16 cellular contexts compared by ENCODE assay signal in genomic region chr20:34643919-34644318, GRCh38. TPM values are rescaled to one million over a fixed set of nuclear protein-coding genes. Genes with fewer than 3 reads are reported as not detected.
DNase-seq lines count a peak whose midpoint lies in the region; ATAC-seq and TF ChIP-seq lines count a peak whose summit lies in the region.
"Had no signal": no experiment of that assay in that cellular context is flagged by ENCODE, and none has a peak within 500 bp of the region (broad histone marks: within the 10 kb centered on the region; RNA-seq: fewer than 3 reads in every experiment).

No MANE protein-coding gene starts in this region.

- H2BK5ac ChIP-seq in mesenchymal stem cell (ENCODE audit: low read depth, low read length, poor library complexity, severe bottlenecking) = no peak overlapping the region

- in situ Hi-C loops in mammary epithelial cell (cut with MboI; ENCODE audit: low sequenced_read_pairs in 2 of 2) = no loop called here

- no peak overlapping the region for H4K8ac ChIP-seq in mesenchymal stem cell (ENCODE audit: low read length)

- no peaks in the 10 kb centered on the region for H3K9me3 Mint-ChIP-seq in CD14-positive monocyte
- H3K9me3 Mint-ChIP-seq: CD4-positive, alpha-beta T cell had no signal

- DNase-seq in CD14-positive monocyte (ENCODE audit: low spot score) (no peak), NB4 (ENCODE audit: low read depth) (peak; percentile 96), mammary epithelial cell (peak; percentile 82), mesenchymal stem cell (peak; percentile 93), aorta (no peak), C1 segment of cervical spinal cord (lab: John Stamatoyannopoulos, UW) (no peak)
- DNase-seq: activated naive CD4-positive, alpha-beta T cell treated with anti-CD3 and anti-CD28 coated beads, Interleukin-2, amount 50 U/mL, for 16 hours; CD4-positive, alpha-beta T cell; colonic mucosa; foreskin melanocyte; islet precursor cell; NCI-H1694; NCI-H526 had no signal

- no peak for TF ChIP-seq POLR2A in NB4 (IDR thresholded peaks at IDR 0.05; ENCODE audit: extremely low read depth, insufficient read length)

- intact Hi-C loops in CD14-positive monocyte (cut with micrococcal nuclease) (no loop called here), mammary epithelial cell (cut with micrococcal nuclease) (no loop called here), aorta (cut with DNase I) (no loop called here)

- H3K4me1 ChIP-seq in mammary epithelial cell (ENCODE audit: insufficient read depth, low read length) (peaks cover 9% of the 10 kb centered on the region), mesenchymal stem cell (ENCODE audit: control insufficient read depth, insufficient read depth, low read depth, low read length) (peaks cover 3% of the 10 kb centered on the region), aorta (ENCODE audit: control insufficient read depth in 1 of 2, insufficient read depth in 2 of 2, low read length in 2 of 2) (no peaks in the 10 kb centered on the region)
- H3K4me1 ChIP-seq: vagina had no signal

- no peak overlapping the region for H3K23ac ChIP-seq in mesenchymal stem cell (ENCODE audit: low read length in 2 of 2)

- H3K27ac Mint-ChIP-seq in CD14-positive monocyte = peak overlapping the region in 4 of 7 donors; percentile 30 to 70 (median 45)
- H3K27ac Mint-ChIP-seq: CD4-positive, alpha-beta T cell had no signal

- no TSS peak for BruUV-seq in mammary epithelial cell (replicated peaks; lab: Mats Ljungman, UMichigan)

- H3K27me3 Mint-ChIP-seq in CD14-positive monocyte (ENCODE audit: low read depth in 3 of 3) = peaks cover 0 to 2% (median 0%) of the 10 kb centered on the region in 3 donors
- H3K27me3 Mint-ChIP-seq: CD4-positive, alpha-beta T cell had no signal

- dilution Hi-C loops in mammary epithelial cell (cut with HindIII; ENCODE audit: low sequenced_read_pairs) = no loop called here

- no peak for ATAC-seq in GM19455 (IDR thresholded peaks at IDR 0.05; ENCODE audit: unreplicated experiment)
- no peak for ATAC-seq in aorta (ENCODE audit: low FRiP score)
- no peak for ATAC-seq in GM18873 (IDR thresholded peaks at IDR 0.05; ENCODE audit: low FRiP score, unreplicated experiment)

- H3K36me3 ChIP-seq in mammary epithelial cell (ENCODE audit: insufficient read depth, low read length) (no peaks in the 10 kb centered on the region), mesenchymal stem cell (ENCODE audit: control insufficient read depth in 1 of 2, insufficient read depth in 2 of 2, low read depth in 1 of 2, low read length in 2 of 2) (peaks cover 3 to 5% of the 10 kb centered on the region in 2 experiments), aorta (ENCODE audit: control insufficient read depth in 1 of 2, insufficient read depth in 2 of 2, low read length in 1 of 2) (no peaks in the 10 kb centered on the region)
- H3K36me3 ChIP-seq: colonic mucosa, vagina had no signal

- H3K9me3 ChIP-seq in mammary epithelial cell (replicated peaks; ENCODE audit: insufficient read depth, low read length) (no peaks in the 10 kb centered on the region), mesenchymal stem cell (ENCODE audit: control insufficient read depth, low read length) (no peaks in the 10 kb centered on the region), aorta (ENCODE audit: control insufficient read depth, low read length) (no peaks in the 10 kb centered on the region)
- H3K9me3 ChIP-seq: colonic mucosa, vagina had no signal

- no peak overlapping the region for H2AK5ac ChIP-seq in mesenchymal stem cell (ENCODE audit: low read length, severe bottlenecking)

- H2BK12ac ChIP-seq in mesenchymal stem cell (ENCODE audit: low read length in 2 of 2) = no peak overlapping the region

- no peak overlapping the region for H2AFZ ChIP-seq in mammary epithelial cell (ENCODE audit: low read depth, low read length)
- H2AFZ ChIP-seq in mesenchymal stem cell (ENCODE audit: low read depth, low read length) = no peak overlapping the region

- no peak overlapping the region for H3K9ac ChIP-seq in mammary epithelial cell (ENCODE audit: insufficient read depth, low read length)
- H3K9ac ChIP-seq in mesenchymal stem cell (ENCODE audit: low read length) = no peak overlapping the region

- H3K4ac ChIP-seq in mesenchymal stem cell (ENCODE audit: low read depth in 1 of 2, low read length in 2 of 2) = no peak overlapping the region

- no peak overlapping the region for H3K4me3 Mint-ChIP-seq in CD14-positive monocyte
- H3K4me3 Mint-ChIP-seq: CD4-positive, alpha-beta T cell had no signal

- no peaks in the 10 kb centered on the region for H4K20me1 ChIP-seq in mammary epithelial cell (ENCODE audit: insufficient read depth, low read length)

- H3K18ac ChIP-seq in mesenchymal stem cell (ENCODE audit: low read depth in 1 of 2, low read length in 2 of 2) = no peak overlapping the region

- H3K14ac ChIP-seq in mesenchymal stem cell (ENCODE audit: low read length in 2 of 2) = no peak overlapping the region

- no peak overlapping the region for H3K4me3 ChIP-seq in NB4 (ENCODE audit: low read depth, low read length)
- H3K4me3 ChIP-seq in mammary epithelial cell (replicated peaks in 1 of 3; ENCODE audit: insufficient read depth in 1 of 3, low read depth in 2 of 3, low read length in 3 of 3) = no peak overlapping the region
- no peak overlapping the region for H3K4me3 ChIP-seq in mesenchymal stem cell (ENCODE audit: insufficient read depth in 1 of 2, low read depth in 1 of 2, low read length in 2 of 2)
- no peak overlapping the region for H3K4me3 ChIP-seq in aorta (ENCODE audit: low read length in 2 of 2)
- H3K4me3 ChIP-seq: colonic mucosa, vagina had no signal

- peaks cover 3% of the 10 kb centered on the region for H3K79me1 ChIP-seq in mesenchymal stem cell (replicated peaks; ENCODE audit: low read length, poor library complexity, severe bottlenecking)

- CTCF ChIA-PET in mammary epithelial cell (lab: Charles Lee; ENCODE audit: low non-redundant PET) = no interaction called here

- H3K36me3 Mint-ChIP-seq in CD14-positive monocyte = peaks cover 5 to 12% of the 10 kb centered on the region in 2 donors

- no peak overlapping the region for H3K27ac ChIP-seq in mammary epithelial cell (ENCODE audit: insufficient read depth, low read depth, low read length)
- H3K27ac ChIP-seq in mesenchymal stem cell (ENCODE audit: low read length, poor library complexity, severe bottlenecking) = no peak overlapping the region
- H3K27ac ChIP-seq in aorta (ENCODE audit: low read depth in 1 of 2, low read length in 2 of 2) = no peak overlapping the region
- H3K27ac ChIP-seq: colonic mucosa, vagina had no signal

- TF ChIP-seq CTCF in CD14-positive monocyte (IDR thresholded peaks at IDR 0.05) = no peak
- TF ChIP-seq CTCF in NB4 (IDR thresholded peaks at IDR 0.05; ENCODE audit: low read depth, low read length) = no peak
- TF ChIP-seq CTCF in mammary epithelial cell (conservative IDR thresholded peaks at IDR 0.05 in 1 of 2, IDR thresholded peaks at IDR 0.05 in 1 of 2; ENCODE audit: extremely low read depth in 1 of 2, insufficient read depth in 1 of 2, low read depth in 1 of 2, low read length in 2 of 2) = no peak

- H2BK120ac ChIP-seq in mesenchymal stem cell (ENCODE audit: low read depth, low read length) = no peak overlapping the region

- H3K4me1 Mint-ChIP-seq in CD14-positive monocyte = peaks cover 27% of the 10 kb centered on the region

- H3K79me2 ChIP-seq in mammary epithelial cell (ENCODE audit: insufficient read depth, low read length) = no peaks in the 10 kb centered on the region

- H4K91ac ChIP-seq in mesenchymal stem cell (ENCODE audit: low read length) = no peak overlapping the region

- H2BK15ac ChIP-seq in mesenchymal stem cell (ENCODE audit: low read depth, poor library complexity, severe bottlenecking) = no peak overlapping the region

- H3K27me3 ChIP-seq in mammary epithelial cell (ENCODE audit: insufficient read depth, low read length) (no peaks in the 10 kb centered on the region), mesenchymal stem cell (ENCODE audit: control insufficient read depth in 1 of 2, insufficient read depth in 1 of 2, low read length in 2 of 2) (no peaks in the 10 kb centered on the region), aorta (ENCODE audit: control insufficient read depth in 1 of 2, insufficient read depth in 2 of 2, low read length in 1 of 2) (no peaks in the 10 kb centered on the region)
- H3K27me3 ChIP-seq: colonic mucosa, vagina had no signal

- H3K4me2 ChIP-seq in mammary epithelial cell (ENCODE audit: insufficient read depth, low read depth, low read length) (no peak overlapping the region), mesenchymal stem cell (ENCODE audit: low read length, poor library complexity, severe bottlenecking) (no peak overlapping the region)

RNA-seq across cellular contexts. Expression of gene PIGU, which starts 33.0 kb away (rescaled TPM):
- polyA plus RNA-seq in CD14-positive monocyte (10 to 100 TPM; 10.9 to 11.3 TPM), mammary epithelial cell (37.6 TPM), aorta (10 to 100 TPM in 1 of 2 donors, 1 to 10 TPM in 1; 6.5 to 17.3 TPM)
- total RNA-seq in mammary epithelial cell (10 to 100 TPM; 10.5 to 15.2 TPM), aorta (10 to 100 TPM; 10.1 to 11.0 TPM)
- polyA minus RNA-seq in mammary epithelial cell = 29.6 TPM
- polyA plus RNA-seq in mesenchymal stem cell (2013, experiment 1 of 2) = 22.2 TPM
- 23.9 TPM for polyA plus RNA-seq in mesenchymal stem cell (2013, experiment 2 of 2)

Comparison
In these comparisons a context has a peak if more than half of its experiments do, and no peak if none do; other contexts are left out.
1. DNase-seq: peak in NB4 (single experiment), mammary epithelial cell (single experiment) and mesenchymal stem cell (single experiment); none in CD14-positive monocyte (single experiment), aorta (0 of 2) and C1 segment of cervical spinal cord (0 of 14).